Comparison of ENCODE assay signal across 28 cellular contexts in the genomic region with DNA sequence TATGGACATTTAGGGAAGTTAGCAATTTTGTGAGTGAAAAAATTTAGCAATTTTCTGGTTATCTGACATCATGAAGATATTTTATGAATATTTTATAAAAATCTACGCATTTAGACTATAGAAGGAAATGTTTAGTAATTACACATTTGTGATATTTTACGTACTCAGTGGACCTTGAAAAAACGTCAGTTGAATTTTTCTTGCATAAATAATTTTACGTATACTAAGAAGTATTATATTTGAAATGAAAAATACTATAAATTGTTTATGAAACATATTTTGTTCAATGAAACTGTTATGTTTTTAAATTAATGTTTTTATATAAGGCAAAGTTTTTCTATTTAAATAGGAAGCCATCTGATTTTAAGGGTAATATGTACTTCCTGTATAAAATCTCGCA.
"Had no signal": no experiment of that assay in that cellular context is flagged by ENCODE, and none has a peak within 500 bp of the region (broad histone marks: within the 10 kb centered on the region; RNA-seq: fewer than 3 reads in every experiment).

No MANE protein-coding gene starts in this region.

- H3K4me1 ChIP-seq: neural progenitor cell, parathyroid adenoma, psoas muscle, right lobe of liver, spleen, suprapubic skin, testis, tibial artery, transverse colon, upper lobe of right lung, uterus had no signal

- H3K9ac ChIP-seq: neural progenitor cell, parathyroid adenoma had no signal

- DNase-seq: natural killer cell; occipital lobe; ovary; posterior cingulate gyrus; psoas muscle; right cardiac atrium; right lobe of liver; sigmoid colon; spleen; stimulated activated CD4-positive, alpha-beta T cell treated with anti-CD3 and anti-CD28 coated beads, Interleukin-12 subunit alpha, Interleukin-12 subunit beta, amount 100 ng/mL, for 4 hours; stimulated activated CD4-positive, alpha-beta T cell treated with anti-CD3 and anti-CD28 coated beads, Interleukin-1b, Interleukin-23, amount 100 ng/mL, for 48 hours; stimulated activated CD4-positive, alpha-beta T cell treated with anti-CD3 and anti-CD28 coated beads, Interleukin-4, amount 100 ng/mL, for 1 hour; stimulated activated CD4-positive, alpha-beta T cell treated with anti-CD3 and anti-CD28 coated beads, Interleukin-4, amount 100 ng/mL, for 4 hours; stimulated activated CD8-positive, alpha-beta memory T cell treated with anti-CD3 and anti-CD28 coated beads, Interleukin-4, amount 100 ng/mL, for 48 hours; stimulated activated naive CD4-positive, alpha-beta T cell; stimulated activated naive CD8-positive, alpha-beta T cell treated with anti-CD3 and anti-CD28 coated beads, Interleukin-15, amount 100 ng/mL, for 72 hours; stimulated activated naive CD8-positive, alpha-beta T cell treated with anti-CD3 and anti-CD28 coated beads, Interleukin-15, Interleukin-2, amounts not matched to agents 100 U/mL and 50 U/mL, for 24 hours; substantia nigra; testis; tibial artery; transverse colon; upper lobe of right lung; uterus had no signal

- H3K27ac ChIP-seq: neural progenitor cell, ovary, parathyroid adenoma, psoas muscle, right lobe of liver, sigmoid colon, spleen, suprapubic skin, testis, tibial artery, transverse colon, upper lobe of right lung, uterus had no signal

- H3K9me3 ChIP-seq: ovary, psoas muscle, right lobe of liver, suprapubic skin, testis, transverse colon, upper lobe of right lung, uterus had no signal

- H3K36me3 ChIP-seq: neural progenitor cell, ovary, right lobe of liver, sigmoid colon, spleen, suprapubic skin, tibial artery, transverse colon, upper lobe of right lung, uterus had no signal

- H3K27me3 ChIP-seq: neural progenitor cell, ovary, right lobe of liver, sigmoid colon, spleen, suprapubic skin, testis, tibial artery, transverse colon, upper lobe of right lung, uterus had no signal

- ATAC-seq: natural killer cell; psoas muscle; right cardiac atrium; right lobe of liver; stimulated activated memory B cell treated with anti-CD40 and anti-IgM and Interleukin-4, amounts not matched to agents 10 μg/mL and 1 μg/mL and 100 μg/mL, for 72 hours; stimulated activated naive CD8-positive, alpha-beta T cell treated with anti-CD3 and anti-CD28 coated beads, Interleukin-15, amount 100 ng/mL, for 72 hours; stimulated activated naive CD8-positive, alpha-beta T cell treated with anti-CD3 and anti-CD28 coated beads, Interleukin-15, Interleukin-2, amounts not matched to agents 100 U/mL and 50 U/mL, for 24 hours; upper lobe of right lung had no signal

- H2AFZ ChIP-seq: parathyroid adenoma had no signal

- H3K4me2 ChIP-seq: neural progenitor cell, smooth muscle cell had no signal

- H3K4me3 ChIP-seq: neural progenitor cell, ovary, psoas muscle, right lobe of liver, sigmoid colon, smooth muscle cell, spleen, suprapubic skin, testis, tibial artery, transverse colon, upper lobe of right lung, uterus had no signal

- H3K79me2 ChIP-seq: parathyroid adenoma had no signal
